10 cellular contexts compared by ENCODE assay signal in the genomic region with DNA sequence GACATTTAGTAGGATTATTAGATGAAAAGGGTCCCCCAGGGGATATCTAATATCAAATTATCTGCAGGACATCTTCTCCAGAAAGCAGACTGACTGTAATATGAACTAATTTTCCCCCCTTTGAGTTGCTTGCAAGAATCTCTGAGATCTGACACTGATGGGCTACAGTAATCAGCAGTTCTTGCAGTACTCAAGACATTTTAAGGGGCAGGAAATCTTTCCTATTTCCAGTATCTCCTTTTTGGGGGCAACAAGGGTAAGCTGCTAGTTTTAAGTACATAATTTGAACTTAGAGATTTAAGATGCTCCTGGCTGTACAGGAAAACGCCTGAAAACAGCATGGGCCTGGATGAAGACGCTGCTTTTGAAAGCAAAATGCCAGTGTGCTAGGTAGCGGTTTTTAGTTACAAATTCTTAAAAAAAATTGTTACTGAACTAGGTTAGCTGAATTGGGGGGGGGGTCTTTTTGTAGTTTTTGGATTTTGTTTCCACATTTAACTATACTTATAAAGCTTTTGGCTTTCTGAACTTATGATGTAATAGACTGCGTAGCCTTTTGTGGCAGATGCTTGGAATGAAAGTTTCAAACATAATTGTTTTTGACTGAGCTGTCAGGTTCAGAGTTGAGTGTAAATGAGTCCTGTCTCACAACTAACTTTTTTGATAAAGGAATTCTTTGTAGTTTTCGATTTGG. TPM values are rescaled to one million over a fixed set of nuclear protein-coding genes. Genes with fewer than 3 reads are reported as not detected.
DNase-seq lines count a peak whose midpoint lies in the region; ATAC-seq, FAIRE-seq and TF ChIP-seq lines count a peak whose summit lies in the region.
"Had no signal": no experiment of that assay in that cellular context is flagged by ENCODE, and none has a peak within 500 bp of the region (broad histone marks: within the 10 kb centered on the region; RNA-seq: fewer than 3 reads in every experiment).

No MANE protein-coding gene starts in this region.

- H3K4me3 ChIP-seq in CD8-positive, alpha-beta T cell (ENCODE audit: low read depth, low read length): no peak overlapping the region
- H3K4me3 ChIP-seq in ovary: peak overlapping the region; percentile 76

- TF ChIP-seq POLR2A in ovary (IDR thresholded peaks at IDR 0.05): no peak

- DNase-seq in CD8-positive, alpha-beta T cell: no peak
- peak; percentile 82 for DNase-seq in NCI-H69 (lab: John Stamatoyannopoulos, UW)
- DNase-seq in endothelial cell (ENCODE audit: low spot score): no peak
- no peak for DNase-seq in ovary
- no peak for DNase-seq in CD1c-positive myeloid dendritic cell (ENCODE audit: extremely low spot score)
- no peak for DNase-seq in D721Med (ENCODE audit: insufficient read length, low spot score)
- DNase-seq: WERI-Rb-1 had no signal

- H3K27me3 Mint-ChIP-seq in CD8-positive, alpha-beta T cell (ENCODE audit: low read depth): peaks cover 36% of the 10 kb centered on the region
- H3K27me3 Mint-ChIP-seq in endothelial cell (ENCODE audit: unreplicated experiment): peaks cover 9% of the 10 kb centered on the region

- no peaks in the 10 kb centered on the region for H3K9me3 ChIP-seq in CD8-positive, alpha-beta T cell (ENCODE audit: low read length)
- no peaks in the 10 kb centered on the region for H3K9me3 ChIP-seq in ovary

- no peak for ATAC-seq in CD8-positive, alpha-beta T cell
- no peak for ATAC-seq in GM18861 (IDR thresholded peaks at IDR 0.05; ENCODE audit: unreplicated experiment)
- no peak for ATAC-seq in GM18870 (IDR thresholded peaks at IDR 0.05; ENCODE audit: unreplicated experiment)
- ATAC-seq: left lobe of liver had no signal

- TF ChIP-seq EP300 in ovary (IDR thresholded peaks at IDR 0.05): no peak

- peaks cover 16% of the 10 kb centered on the region for H3K27me3 ChIP-seq in CD8-positive, alpha-beta T cell (ENCODE audit: insufficient read depth, low read length)
- H3K27me3 ChIP-seq in ovary: no peaks in the 10 kb centered on the region

- peak overlapping the region; percentile 15 for H3K4me3 Mint-ChIP-seq in CD8-positive, alpha-beta T cell
- peak overlapping the region; percentile 97 for H3K4me3 Mint-ChIP-seq in endothelial cell (ENCODE audit: unreplicated experiment)

- 68 to 80% (median 73%) methylated on average over 5 of the region's 5 CpGs for WGBS in ovary, 3 donors

- no peak overlapping the region for H3K27ac ChIP-seq in CD8-positive, alpha-beta T cell (ENCODE audit: low read depth, low read length)
- no peak overlapping the region for H3K27ac ChIP-seq in ovary
- H3K27ac ChIP-seq: WERI-Rb-1 had no signal

- POLR2A ChIA-PET in CD8-positive, alpha-beta T cell (lab: Charles Lee): no interaction called here

- no peak for FAIRE-seq in D721Med (lab: Jason Lieb, UNC)

- H3K27ac Mint-ChIP-seq in CD8-positive, alpha-beta T cell: no peak overlapping the region
- peak overlapping the region; percentile 98 for H3K27ac Mint-ChIP-seq in endothelial cell (ENCODE audit: unreplicated experiment)

- CTCF ChIA-PET in CD8-positive, alpha-beta T cell (lab: Charles Lee): interaction anchor here (0.6 to 2.5 kb wide), 4 partner anchors 50 to 832 kb away, joined by 3 to 7 read pairs (median 3); no protein-coding TSS in a partner anchor

- peaks cover 19% of the 10 kb centered on the region for H3K4me1 ChIP-seq in CD8-positive, alpha-beta T cell (ENCODE audit: insufficient read depth, low read length)
- peaks cover 11% of the 10 kb centered on the region for H3K4me1 ChIP-seq in ovary (ENCODE audit: insufficient read depth)

- H3K36me3 ChIP-seq in CD8-positive, alpha-beta T cell (ENCODE audit: insufficient read depth, low read length): no peaks in the 10 kb centered on the region
- H3K36me3 ChIP-seq in ovary: no peaks in the 10 kb centered on the region
- H3K36me3 ChIP-seq: WERI-Rb-1 had no signal

- intact Hi-C loops in CD8-positive, alpha-beta T cell (cut with DNase I, micrococcal nuclease): loop anchor here (5.0 to 10.0 kb wide), 11 partner anchors 123 to 1501 kb away; a partner anchor contains a TSS
- intact Hi-C loops in ovary (cut with DNase I): no loop called here

- no peaks in the 10 kb centered on the region for H3K36me3 Mint-ChIP-seq in CD8-positive, alpha-beta T cell
- H3K36me3 Mint-ChIP-seq in endothelial cell (ENCODE audit: low read depth, unreplicated experiment): no peaks in the 10 kb centered on the region

- TF ChIP-seq CTCF in CD8-positive, alpha-beta T cell (IDR thresholded peaks at IDR 0.05): no peak
- TF ChIP-seq CTCF in endothelial cell (IDR thresholded peaks at IDR 0.05; ENCODE audit: unreplicated experiment): no peak
- no peak for TF ChIP-seq CTCF in ovary (IDR thresholded peaks at IDR 0.05)
- no peak for TF ChIP-seq CTCF in D721Med (IDR thresholded peaks at IDR 0.05; ENCODE audit: insufficient read depth, missing control alignments)

- H3K4me1 Mint-ChIP-seq in CD8-positive, alpha-beta T cell (ENCODE audit: low read depth): peaks cover 17% of the 10 kb centered on the region
- H3K4me1 Mint-ChIP-seq in endothelial cell (ENCODE audit: unreplicated experiment): peaks cover 25% of the 10 kb centered on the region

- H3K9me3 Mint-ChIP-seq in CD8-positive, alpha-beta T cell: no peaks in the 10 kb centered on the region
- H3K9me3 Mint-ChIP-seq in endothelial cell (ENCODE audit: unreplicated experiment): no peaks in the 10 kb centered on the region

RNA-seq across cellular contexts. Expression of a gene that starts 2.3 kb away (rescaled TPM):
- total RNA-seq in CD8-positive, alpha-beta T cell: 1 to 10 TPM; 2.4 to 3.5 TPM
- total RNA-seq in endothelial cell (ENCODE audit: unreplicated experiment) (45.3 TPM), ovary (10 to 100 TPM; 29.5 to 55.4 (median 33.3) TPM)
- polyA plus RNA-seq in ovary: 10 to 100 TPM; 15.3 to 79.2 TPM

Comparison
In these comparisons a context has a peak if more than half of its experiments do, and no peak if none do; other contexts are left out.
1. RNA of a gene that starts 2.3 kb away (total RNA-seq): 45.3 TPM in endothelial cell (single experiment) and 29.5 to 55.4 TPM in ovary; 2.4 to 3.5 TPM in CD8-positive, alpha-beta T cell; every median in the first group is over 4 times any median in the second.
2. intact Hi-C loops: an anchor here in CD8-positive, alpha-beta T cell (5.0 to 10.0 kb wide); none called in ovary.